Comparison of ENCODE assay signal across 10 cellular contexts in genomic region chr2:109322111-109322510, GRCh38.
DNase-seq lines count a peak whose midpoint lies in the region; FAIRE-seq and TF ChIP-seq lines count a peak whose summit lies in the region.
"Had no signal": no experiment of that assay in that cellular context is flagged by ENCODE, and none has a peak within 500 bp of the region (broad histone marks: within the 10 kb centered on the region; RNA-seq: fewer than 3 reads in every experiment).

No MANE protein-coding gene starts in this region.

- H3K36me3 ChIP-seq in WERI-Rb-1 = no peaks in the 10 kb centered on the region

- H3K4me3 ChIP-seq in lower leg skin (ENCODE audit: low read depth, poor library complexity, severe bottlenecking) (no peak overlapping the region), WERI-Rb-1 (ENCODE audit: low read depth, low read length) (no peak overlapping the region)

- no peak for TF ChIP-seq POLR2A in lower leg skin (IDR thresholded peaks at IDR 0.05)
- no peak for TF ChIP-seq POLR2A in GM12891 (IDR thresholded peaks at IDR 0.05; ENCODE audit: low read depth, low read length)

- intact Hi-C loops in lower leg skin (cut with DNase I; ENCODE audit: low total_unique reads) = no loop called here

- H3K9me3 ChIP-seq in WERI-Rb-1 (ENCODE audit: severe bottlenecking) = no peaks in the 10 kb centered on the region

- H3K27me3 ChIP-seq in WERI-Rb-1 (ENCODE audit: insufficient read depth, low read depth, severe bottlenecking) = no peaks in the 10 kb centered on the region

- DNase-seq in HS-5 (ENCODE audit: low read depth) (peak; percentile 48), dermis blood vessel endothelial cell (peak; percentile 82), lower leg skin (ENCODE audit: low spot score in 2 of 2) (peak; percentile 94 to 98), stromal cell of bone marrow (ENCODE audit: low read depth) (peak; percentile 96), GM12891 (ENCODE audit: insufficient read length, low spot score) (no peak), GDM1 (lab: John Stamatoyannopoulos, UW) (no peak), WERI-Rb-1 (no peak)
- DNase-seq in activated CD4-positive, alpha-beta T cell treated with anti-CD3 and anti-CD28 coated beads for 1 hour = no peak
- DNase-seq: NCI-H1930 had no signal

- no peak overlapping the region for H3K27ac ChIP-seq in WERI-Rb-1

- TF ChIP-seq CTCF in lower leg skin (IDR thresholded peaks at IDR 0.05) (no peak), WERI-Rb-1 (IDR thresholded peaks at IDR 0.05; ENCODE audit: low read depth, low read length) (no peak)

- no peak for FAIRE-seq in GM12891 (lab: Jason Lieb, UNC)
- FAIRE-seq: frontal cortex had no signal

- 8 to 13% methylated on average over 6 of the region's 6 CpGs for WGBS in lower leg skin, 2 donors

TF ChIP-seq in GM12891, 5 proteins besides CTCF, POLR2A, EP300 and RAD21:
- TF ChIP-seq TAF1 (IDR thresholded peaks at IDR 0.05; ENCODE audit: low read depth, low read length) (no peak), SPI1 (IDR thresholded peaks at IDR 0.05; ENCODE audit: low read depth, low read length) (no peak), PAX5 (IDR thresholded peaks at IDR 0.05; ENCODE audit: insufficient read depth, low read length, severe bottlenecking) (no peak), POLR2AphosphoS5 (IDR thresholded peaks at IDR 0.05; ENCODE audit: low read depth, low read length) (no peak), POU2F2 (IDR thresholded peaks at IDR 0.05; ENCODE audit: low read depth, low read length) (no peak)
TF ChIP-seq in GM12891: peak in this region for 0.

Comparison
In these comparisons a context has a peak if more than half of its experiments do, and no peak if none do; other contexts are left out.
1. DNase-seq: peak in HS-5 (single experiment), dermis blood vessel endothelial cell (single experiment), lower leg skin (2 of 2) and stromal cell of bone marrow (single experiment); none in GM12891 (single experiment), GDM1 (single experiment), activated CD4-positive, alpha-beta T cell treated with anti-CD3 and anti-CD28 coated beads for 1 hour (single experiment) and WERI-Rb-1 (single experiment).